Comparison of ENCODE assay signal across 1 cellular context in the genomic region with DNA sequence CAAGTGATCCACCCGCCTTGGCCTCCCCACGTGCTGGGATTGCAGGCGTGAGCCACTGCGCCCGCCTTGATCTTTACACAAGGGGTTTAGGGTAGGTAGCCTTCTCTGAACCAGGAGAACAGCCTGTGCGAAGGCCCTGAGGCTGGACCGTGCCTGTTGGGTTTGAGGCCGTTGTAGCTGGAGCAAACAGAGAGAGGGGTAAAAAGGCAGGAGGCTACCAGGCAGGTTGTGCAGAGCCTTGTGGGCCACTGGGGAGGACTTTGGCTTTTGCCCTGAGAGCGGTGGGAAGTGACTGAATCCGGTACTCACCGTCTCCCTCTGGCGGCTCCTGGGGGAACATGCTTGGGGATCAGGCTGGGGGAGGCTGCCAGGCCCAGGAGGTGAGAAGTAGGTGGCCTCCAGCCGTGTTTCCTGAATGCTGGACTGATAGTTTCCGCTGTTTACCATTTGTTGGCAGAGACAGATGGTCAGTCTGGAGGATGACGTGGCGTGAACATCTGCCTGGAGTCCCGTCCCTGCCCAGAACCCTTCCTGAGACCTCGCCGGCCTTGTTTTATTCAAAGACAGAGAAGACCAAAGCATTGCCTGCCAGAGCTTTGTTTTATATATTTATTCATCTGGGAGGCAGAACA.
TF ChIP-seq lines count a peak whose summit lies in the region.

No MANE protein-coding gene starts in this region.

TF ChIP-seq in GM12878, 131 proteins besides CTCF, POLR2A, EP300 and RAD21 (continued from another document):
- peak; percentile 51; the same call in 1 of the 2 replicates for TF ChIP-seq YY1 (IDR thresholded peaks at IDR 0.05; ENCODE audit: low read depth, low read length)
- TF ChIP-seq CBFB (IDR thresholded peaks at IDR 0.05; ENCODE audit: low read depth) = no peak
- peak; percentile 72 for TF ChIP-seq SMC3 (IDR thresholded peaks at IDR 0.05; ENCODE audit: borderline replicate concordance, low read length)
